ENCODE assay signal across 1 cellular context in the genomic region with DNA sequence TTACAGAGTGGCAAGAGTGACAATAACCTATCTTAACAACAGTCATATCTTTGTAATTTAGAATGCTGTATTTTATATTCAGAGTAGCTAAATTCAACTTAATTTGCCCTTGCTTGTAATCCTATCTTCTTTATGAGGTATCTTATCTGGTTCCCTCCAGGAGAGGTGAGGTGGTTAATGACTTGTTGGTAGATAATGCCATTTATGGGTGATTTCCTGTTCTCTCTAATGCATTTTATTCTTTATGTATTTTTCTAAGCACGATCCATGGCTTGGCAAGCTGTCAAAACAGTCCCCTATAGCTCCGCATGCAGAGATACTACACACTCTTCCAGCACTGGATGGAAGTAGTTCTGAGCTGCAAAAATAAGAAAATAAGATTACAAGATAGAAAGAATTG.
A peak's percentile ranks its signal among the peaks of the same experiment; 100 is the strongest.
TF ChIP-seq lines count a peak whose summit lies in the region.

No MANE protein-coding gene starts in this region.

TF ChIP-seq in HEK293, 187 proteins besides CTCF, POLR2A, EP300 and RAD21 (continued from another document and continues in another):
- TF ChIP-seq ZNF704 (tag by site-specific recombination; IDR thresholded peaks at IDR 0.05) (no peak), ZNF558 (tag by site-specific recombination; IDR thresholded peaks at IDR 0.05) (no peak), ZSCAN18 (tag by site-specific recombination; IDR thresholded peaks at IDR 0.05) (no peak), ZNF114 (tag by site-specific recombination; IDR thresholded peaks at IDR 0.05) (no peak), ZNF169 (tag by site-specific recombination; IDR thresholded peaks at IDR 0.05) (no peak), ZNF2 (tag by site-specific recombination; IDR thresholded peaks at IDR 0.05) (peak; percentile 47; the same call in 1 of the 2 replicates), ZFHX2 (tag by site-specific recombination; conservative IDR thresholded peaks at IDR 0.05) (no peak), BCL11B (tag by site-specific recombination; IDR thresholded peaks at IDR 0.05; ENCODE audit: low read depth) (peak; percentile 98), AEBP2 (tag by site-specific recombination; IDR thresholded peaks at IDR 0.05; ENCODE audit: borderline replicate concordance) (no peak), ZIC2 (tag by site-specific recombination; IDR thresholded peaks at IDR 0.05) (peak; percentile 65), SP2 (tag by site-specific recombination; IDR thresholded peaks at IDR 0.05) (no peak), ZNF354C (tag by site-specific recombination; IDR thresholded peaks at IDR 0.05; ENCODE audit: borderline replicate concordance, low read depth) (no peak), ZNF785 (tag by site-specific recombination; IDR thresholded peaks at IDR 0.05) (no peak), ZNF664 (tag by site-specific recombination; IDR thresholded peaks at IDR 0.05) (peak; percentile 39; the same call in 1 of the 2 replicates), ZNF341 (tag by site-specific recombination; IDR thresholded peaks at IDR 0.05; ENCODE audit: low read depth) (no peak), PRDM1 (tag by site-specific recombination; IDR thresholded peaks at IDR 0.05) (no peak), ZNF510 (tag by site-specific recombination; IDR thresholded peaks at IDR 0.05; ENCODE audit: insufficient replicate concordance) (peak; percentile 12), MZF1 (tag by site-specific recombination; IDR thresholded peaks at IDR 0.05; ENCODE audit: borderline replicate concordance) (peak; percentile 87; the same call in 1 of the 2 replicates), ZNF214 (tag by site-specific recombination; IDR thresholded peaks at IDR 0.05; ENCODE audit: borderline replicate concordance) (no peak), ZNF501 (tag by site-specific recombination; IDR thresholded peaks at IDR 0.05) (no peak), ZNF626 (tag by site-specific recombination; IDR thresholded peaks at IDR 0.05) (no peak), ZNF174 (tag by site-specific recombination; IDR thresholded peaks at IDR 0.05) (no peak), ZNF624 (tag by site-specific recombination; IDR thresholded peaks at IDR 0.05) (no peak), ZNF530 (tag by site-specific recombination; IDR thresholded peaks at IDR 0.05; ENCODE audit: low read depth) (no peak), TRIM28 (IDR thresholded peaks at IDR 0.05; ENCODE audit: borderline replicate concordance, low read length) (peak; percentile 87; the same call in 1 of the 2 replicates), ZNF560 (tag by site-specific recombination; IDR thresholded peaks at IDR 0.05; ENCODE audit: borderline replicate concordance) (no peak), ZNF221 (tag by site-specific recombination; IDR thresholded peaks at IDR 0.05; ENCODE audit: borderline replicate concordance) (no peak), ZFP41 (tag by site-specific recombination; IDR thresholded peaks at IDR 0.05; ENCODE audit: borderline replicate concordance) (no peak), ZBTB7A (tag by site-specific recombination; IDR thresholded peaks at IDR 0.05; ENCODE audit: low read depth) (no peak), ZNF571 (tag by site-specific recombination; IDR thresholded peaks at IDR 0.05) (no peak), YY2 (tag by site-specific recombination; IDR thresholded peaks at IDR 0.05) (no peak), ZNF585B (tag by site-specific recombination; IDR thresholded peaks at IDR 0.05) (no peak), ZNF155 (tag by site-specific recombination; IDR thresholded peaks at IDR 0.05) (no peak), BCL11A (tag by site-specific recombination; IDR thresholded peaks at IDR 0.05; ENCODE audit: low read depth) (no peak), KLF7 (tag by site-specific recombination; IDR thresholded peaks at IDR 0.05; ENCODE audit: borderline replicate concordance) (peak; percentile 53; the same call in 1 of the 2 replicates), ZSCAN23 (tag by site-specific recombination; IDR thresholded peaks at IDR 0.05) (peak; percentile 75; the same call in 1 of the 2 replicates), ELK4 (IDR thresholded peaks at IDR 0.05; ENCODE audit: borderline replicate concordance, low read depth, low read length) (peak; percentile 91; the same call in 1 of the 2 replicates), ZNF548 (tag by site-specific recombination; IDR thresholded peaks at IDR 0.05) (no peak), ZEB2 (tag by site-specific recombination; IDR thresholded peaks at IDR 0.05) (peak; percentile 51; the same call in 1 of the 2 replicates), ZNF10 (tag by site-specific recombination; IDR thresholded peaks at IDR 0.05) (no peak), ZNF157 (tag by site-specific recombination; IDR thresholded peaks at IDR 0.05) (no peak)
- TF ChIP-seq, protein P1, sequence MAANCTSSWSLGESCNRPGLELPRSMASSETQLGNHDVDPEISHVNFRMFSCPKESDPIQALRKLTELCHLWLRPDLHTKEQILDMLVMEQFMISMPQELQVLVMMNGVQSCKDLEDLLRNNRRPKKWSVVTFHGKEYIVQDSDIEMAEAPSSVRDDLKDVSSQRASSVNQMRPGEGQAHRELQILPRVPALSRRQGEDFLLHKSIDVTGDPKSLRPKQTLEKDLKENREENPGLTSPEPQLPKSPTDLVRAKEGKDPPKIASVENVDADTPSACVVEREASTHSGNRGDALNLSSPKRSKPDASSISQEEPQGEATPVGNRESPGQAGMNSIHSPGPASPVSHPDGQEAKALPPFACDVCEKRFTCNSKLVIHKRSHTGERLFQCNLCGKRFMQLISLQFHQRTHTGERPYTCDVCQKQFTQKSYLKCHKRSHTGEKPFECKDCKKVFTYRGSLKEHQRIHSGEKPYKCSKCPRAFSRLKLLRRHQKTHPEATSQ (tag by site-specific recombination; IDR thresholded peaks at IDR 0.05): no peak
- TF ChIP-seq, protein P2, sequence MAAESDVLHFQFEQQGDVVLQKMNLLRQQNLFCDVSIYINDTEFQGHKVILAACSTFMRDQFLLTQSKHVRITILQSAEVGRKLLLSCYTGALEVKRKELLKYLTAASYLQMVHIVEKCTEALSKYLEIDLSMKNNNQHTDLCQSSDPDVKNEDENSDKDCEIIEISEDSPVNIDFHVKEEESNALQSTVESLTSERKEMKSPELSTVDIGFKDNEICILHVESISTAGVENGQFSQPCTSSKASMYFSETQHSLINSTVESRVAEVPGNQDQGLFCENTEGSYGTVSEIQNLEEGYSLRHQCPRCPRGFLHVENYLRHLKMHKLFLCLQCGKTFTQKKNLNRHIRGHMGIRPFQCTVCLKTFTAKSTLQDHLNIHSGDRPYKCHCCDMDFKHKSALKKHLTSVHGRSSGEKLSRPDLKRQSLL (tag by site-specific recombination; IDR thresholded peaks at IDR 0.05): no peak
- TF ChIP-seq, protein P3, sequence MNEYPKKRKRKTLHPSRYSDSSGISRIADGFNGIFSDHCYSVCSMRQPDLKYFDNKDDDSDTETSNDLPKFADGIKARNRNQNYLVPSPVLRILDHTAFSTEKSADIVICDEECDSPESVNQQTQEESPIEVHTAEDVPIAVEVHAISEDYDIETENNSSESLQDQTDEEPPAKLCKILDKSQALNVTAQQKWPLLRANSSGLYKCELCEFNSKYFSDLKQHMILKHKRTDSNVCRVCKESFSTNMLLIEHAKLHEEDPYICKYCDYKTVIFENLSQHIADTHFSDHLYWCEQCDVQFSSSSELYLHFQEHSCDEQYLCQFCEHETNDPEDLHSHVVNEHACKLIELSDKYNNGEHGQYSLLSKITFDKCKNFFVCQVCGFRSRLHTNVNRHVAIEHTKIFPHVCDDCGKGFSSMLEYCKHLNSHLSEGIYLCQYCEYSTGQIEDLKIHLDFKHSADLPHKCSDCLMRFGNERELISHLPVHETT (tag by site-specific recombination; IDR thresholded peaks at IDR 0.05): peak; percentile 41; the same call in 1 of the 2 replicates
- TF ChIP-seq, protein P4, sequence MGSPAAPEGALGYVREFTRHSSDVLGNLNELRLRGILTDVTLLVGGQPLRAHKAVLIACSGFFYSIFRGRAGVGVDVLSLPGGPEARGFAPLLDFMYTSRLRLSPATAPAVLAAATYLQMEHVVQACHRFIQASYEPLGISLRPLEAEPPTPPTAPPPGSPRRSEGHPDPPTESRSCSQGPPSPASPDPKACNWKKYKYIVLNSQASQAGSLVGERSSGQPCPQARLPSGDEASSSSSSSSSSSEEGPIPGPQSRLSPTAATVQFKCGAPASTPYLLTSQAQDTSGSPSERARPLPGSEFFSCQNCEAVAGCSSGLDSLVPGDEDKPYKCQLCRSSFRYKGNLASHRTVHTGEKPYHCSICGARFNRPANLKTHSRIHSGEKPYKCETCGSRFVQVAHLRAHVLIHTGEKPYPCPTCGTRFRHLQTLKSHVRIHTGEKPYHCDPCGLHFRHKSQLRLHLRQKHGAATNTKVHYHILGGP (tag by site-specific recombination; IDR thresholded peaks at IDR 0.05): peak; percentile 75
- TF ChIP-seq, protein P5, sequence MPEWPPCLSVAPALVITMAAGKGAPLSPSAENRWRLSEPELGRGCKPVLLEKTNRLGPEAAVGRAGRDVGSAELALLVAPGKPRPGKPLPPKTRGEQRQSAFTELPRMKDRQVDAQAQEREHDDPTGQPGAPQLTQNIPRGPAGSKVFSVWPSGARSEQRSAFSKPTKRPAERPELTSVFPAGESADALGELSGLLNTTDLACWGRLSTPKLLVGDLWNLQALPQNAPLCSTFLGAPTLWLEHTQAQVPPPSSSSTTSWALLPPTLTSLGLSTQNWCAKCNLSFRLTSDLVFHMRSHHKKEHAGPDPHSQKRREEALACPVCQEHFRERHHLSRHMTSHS (tag by site-specific recombination; IDR thresholded peaks at IDR 0.05): peak; percentile 69; the same call in 1 of the 2 replicates
- TF ChIP-seq, protein P6, sequence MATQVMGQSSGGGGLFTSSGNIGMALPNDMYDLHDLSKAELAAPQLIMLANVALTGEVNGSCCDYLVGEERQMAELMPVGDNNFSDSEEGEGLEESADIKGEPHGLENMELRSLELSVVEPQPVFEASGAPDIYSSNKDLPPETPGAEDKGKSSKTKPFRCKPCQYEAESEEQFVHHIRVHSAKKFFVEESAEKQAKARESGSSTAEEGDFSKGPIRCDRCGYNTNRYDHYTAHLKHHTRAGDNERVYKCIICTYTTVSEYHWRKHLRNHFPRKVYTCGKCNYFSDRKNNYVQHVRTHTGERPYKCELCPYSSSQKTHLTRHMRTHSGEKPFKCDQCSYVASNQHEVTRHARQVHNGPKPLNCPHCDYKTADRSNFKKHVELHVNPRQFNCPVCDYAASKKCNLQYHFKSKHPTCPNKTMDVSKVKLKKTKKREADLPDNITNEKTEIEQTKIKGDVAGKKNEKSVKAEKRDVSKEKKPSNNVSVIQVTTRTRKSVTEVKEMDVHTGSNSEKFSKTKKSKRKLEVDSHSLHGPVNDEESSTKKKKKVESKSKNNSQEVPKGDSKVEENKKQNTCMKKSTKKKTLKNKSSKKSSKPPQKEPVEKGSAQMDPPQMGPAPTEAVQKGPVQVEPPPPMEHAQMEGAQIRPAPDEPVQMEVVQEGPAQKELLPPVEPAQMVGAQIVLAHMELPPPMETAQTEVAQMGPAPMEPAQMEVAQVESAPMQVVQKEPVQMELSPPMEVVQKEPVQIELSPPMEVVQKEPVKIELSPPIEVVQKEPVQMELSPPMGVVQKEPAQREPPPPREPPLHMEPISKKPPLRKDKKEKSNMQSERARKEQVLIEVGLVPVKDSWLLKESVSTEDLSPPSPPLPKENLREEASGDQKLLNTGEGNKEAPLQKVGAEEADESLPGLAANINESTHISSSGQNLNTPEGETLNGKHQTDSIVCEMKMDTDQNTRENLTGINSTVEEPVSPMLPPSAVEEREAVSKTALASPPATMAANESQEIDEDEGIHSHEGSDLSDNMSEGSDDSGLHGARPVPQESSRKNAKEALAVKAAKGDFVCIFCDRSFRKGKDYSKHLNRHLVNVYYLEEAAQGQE (tag by site-specific recombination; IDR thresholded peaks at IDR 0.05): no peak
